Comparison of ENCODE assay signal across 17 cellular contexts in genomic region chr6:161440299-161440698, GRCh38.
A peak's percentile ranks its signal among the peaks of the same experiment; 100 is the strongest.
DNase-seq lines count a peak whose midpoint lies in the region; ATAC-seq, FAIRE-seq and TF ChIP-seq lines count a peak whose summit lies in the region.
"Had no signal": no experiment of that assay in that cellular context is flagged by ENCODE, and none has a peak within 500 bp of the region (broad histone marks: within the 10 kb centered on the region; RNA-seq: fewer than 3 reads in every experiment).

No MANE protein-coding gene starts in this region.

- H4K8ac ChIP-seq in trophoblast cell (ENCODE audit: low read depth, low read length) = no peak overlapping the region

- H3K79me1 ChIP-seq in trophoblast cell (ENCODE audit: low read length) = peaks cover 27% of the 10 kb centered on the region

- no peaks in the 10 kb centered on the region for H3K9me3 ChIP-seq in K562 (replicated peaks; ENCODE audit: control insufficient read depth, insufficient read depth, low read depth, low read length)
- no peaks in the 10 kb centered on the region for H3K9me3 ChIP-seq in endodermal cell (ENCODE audit: control insufficient read depth, low read length)
- no peaks in the 10 kb centered on the region for H3K9me3 ChIP-seq in trophoblast cell (ENCODE audit: insufficient read depth, low read depth, low read length)
- no peaks in the 10 kb centered on the region for H3K9me3 ChIP-seq in stomach
- H3K9me3 ChIP-seq in breast epithelium = no peaks in the 10 kb centered on the region
- H3K9me3 ChIP-seq: BLaER1 treated with 17β-estradiol and CSF1 and Interleukin-3, amounts not matched to agents 10 nM and 100 nM had no signal

- H3K9ac ChIP-seq in K562 (ENCODE audit: insufficient read depth in 1 of 2, low read depth in 2 of 2, low read length in 2 of 2) = no peak overlapping the region
- no peak overlapping the region for H3K9ac ChIP-seq in endodermal cell (ENCODE audit: extremely low read depth, low read length, poor library complexity, severe bottlenecking)
- H3K9ac ChIP-seq in trophoblast cell (ENCODE audit: low read length) = no peak overlapping the region
- H3K9ac ChIP-seq: BLaER1 treated with 17β-estradiol and CSF1 and Interleukin-3, amounts not matched to agents 10 nM and 100 nM had no signal

- no peaks in the 10 kb centered on the region for H4K20me1 ChIP-seq in K562 (replicated peaks; ENCODE audit: control insufficient read depth, insufficient read depth, low read length)
- H4K20me1 ChIP-seq: BLaER1 treated with 17β-estradiol and CSF1 and Interleukin-3, amounts not matched to agents 10 nM and 100 nM had no signal

- H3K79me2 ChIP-seq in K562 (ENCODE audit: control insufficient read depth, insufficient read depth, low read length) = no peaks in the 10 kb centered on the region
- peaks cover 1% of the 10 kb centered on the region for H3K79me2 ChIP-seq in trophoblast cell (ENCODE audit: control insufficient read depth, insufficient read depth, low read length, poor library complexity)

- TF ChIP-seq POLR2A in K562 (conservative IDR thresholded peaks at IDR 0.05) = no peak
- no peak for TF ChIP-seq POLR2A in stomach (IDR thresholded peaks at IDR 0.05)
- TF ChIP-seq POLR2A in breast epithelium (IDR thresholded peaks at IDR 0.05) = no peak

- DNase-seq in K562 (ENCODE audit: extremely low read depth in 1 of 4, low spot score in 3 of 4) (no peak), endodermal cell (peak; percentile 62), trophoblast cell (no peak), stomach (no peak), left ventricle myocardium superior (no peak), breast epithelium (ENCODE audit: low spot score in 2 of 2) (no peak)
- DNase-seq: 8988T; Calu3; CD8-positive, alpha-beta T cell; DMS79 treated with DMSO at 0.1 percent for 48 hours; GF-D8; HCEC 1CT; IMR-90 had no signal

- H3K36me3 ChIP-seq in K562 (ENCODE audit: control insufficient read depth, insufficient read depth, low read length) (no peaks in the 10 kb centered on the region), endodermal cell (ENCODE audit: control insufficient read depth, insufficient read depth, low read length) (no peaks in the 10 kb centered on the region), trophoblast cell (ENCODE audit: control insufficient read depth in 1 of 2, insufficient read depth in 2 of 2, low read length in 2 of 2) (no peaks in the 10 kb centered on the region), stomach (no peaks in the 10 kb centered on the region), breast epithelium (no peaks in the 10 kb centered on the region)
- H3K36me3 ChIP-seq: BLaER1 treated with 17β-estradiol and CSF1 and Interleukin-3, amounts not matched to agents 10 nM and 100 nM had no signal

- no peak overlapping the region for H3K23ac ChIP-seq in trophoblast cell (ENCODE audit: low read length)

- H3K4me3 Mint-ChIP-seq in endodermal cell (no peak overlapping the region), nephron (no peak overlapping the region)
- H3K4me3 Mint-ChIP-seq: B cell; CD8-positive, alpha-beta T cell had no signal

- no peak overlapping the region for H2BK5ac ChIP-seq in trophoblast cell (ENCODE audit: low read depth, low read length, poor library complexity)

- no peak for TF ChIP-seq EP300 in K562 (IDR thresholded peaks at IDR 0.05; ENCODE audit: low read length)
- no peak for TF ChIP-seq EP300 in stomach (IDR thresholded peaks at IDR 0.05)

- no peak overlapping the region for H2AFZ ChIP-seq in K562 (ENCODE audit: low read depth, low read length)
- H2AFZ ChIP-seq in trophoblast cell (ENCODE audit: insufficient read depth, low read length, poor library complexity) = no peak overlapping the region

- H3K14ac ChIP-seq in trophoblast cell (ENCODE audit: low read length) = no peak overlapping the region

- H3K27me3 ChIP-seq in K562 (ENCODE audit: control insufficient read depth in 2 of 2, insufficient read depth in 2 of 2, low read length in 2 of 2) (peaks cover 57 to 68% of the 10 kb centered on the region in 2 experiments), endodermal cell (ENCODE audit: control insufficient read depth, insufficient read depth, low read length, poor library complexity, severe bottlenecking) (no peaks in the 10 kb centered on the region), trophoblast cell (ENCODE audit: insufficient read depth, low read length) (no peaks in the 10 kb centered on the region), stomach (no peaks in the 10 kb centered on the region), breast epithelium (no peaks in the 10 kb centered on the region)
- H3K27me3 ChIP-seq: BLaER1 treated with 17β-estradiol and CSF1 and Interleukin-3, amounts not matched to agents 10 nM and 100 nM had no signal

- no peaks in the 10 kb centered on the region for H3K36me3 Mint-ChIP-seq in endodermal cell (ENCODE audit: low read depth)
- H3K36me3 Mint-ChIP-seq in nephron (ENCODE audit: low read depth) = no peaks in the 10 kb centered on the region
- H3K36me3 Mint-ChIP-seq: CD8-positive, alpha-beta T cell had no signal

- POLR2A ChIA-PET in K562 (lab: Yijun Ruan, JAX) = interaction anchor here (0.8 to 1.6 kb wide), 3 partner anchors 11 to 42 kb away, joined by 3 to 5 read pairs (median 3); no protein-coding TSS in a partner anchor

- H4K12ac ChIP-seq in trophoblast cell (ENCODE audit: low read depth, low read length) = no peak overlapping the region

- BruUV-seq in K562 (replicated peaks; lab: Mats Ljungman, UMichigan) = no TSS peak

- peaks cover 4 to 7% of the 10 kb centered on the region in 2 experiments for H3K4me1 ChIP-seq in K562 (replicated peaks in 1 of 2; ENCODE audit: control insufficient read depth in 2 of 2, insufficient read depth in 2 of 2, low read length in 2 of 2)
- no peaks in the 10 kb centered on the region for H3K4me1 ChIP-seq in endodermal cell (ENCODE audit: control insufficient read depth, insufficient read depth, low read length)
- H3K4me1 ChIP-seq in trophoblast cell (ENCODE audit: control insufficient read depth in 1 of 2, insufficient read depth in 2 of 2, low read length in 2 of 2) = peaks cover 11 to 17% of the 10 kb centered on the region in 2 experiments
- peaks cover 2 to 18% (median 4%) of the 10 kb centered on the region in 4 donors for H3K4me1 ChIP-seq in stomach
- peaks cover 0 to 3% of the 10 kb centered on the region in 2 donors for H3K4me1 ChIP-seq in breast epithelium
- H3K4me1 ChIP-seq: BLaER1 treated with 17β-estradiol and CSF1 and Interleukin-3, amounts not matched to agents 10 nM and 100 nM had no signal

- H2BK12ac ChIP-seq in trophoblast cell (ENCODE audit: low read length) = peak overlapping the region; percentile 18

- peak overlapping the region; percentile 31 for H2BK120ac ChIP-seq in trophoblast cell (ENCODE audit: insufficient read depth, low read length, poor library complexity)

- no peak for TF ChIP-seq RAD21 in K562 (CRISPR knock-in tag; conservative IDR thresholded peaks at IDR 0.05 in 1 of 2, IDR thresholded peaks at IDR 0.05 in 1 of 2)

- H3K9me3 Mint-ChIP-seq in endodermal cell (no peaks in the 10 kb centered on the region), nephron (no peaks in the 10 kb centered on the region)
- H3K9me3 Mint-ChIP-seq: CD8-positive, alpha-beta T cell had no signal

- peak overlapping the region; percentile 7 for H4K91ac ChIP-seq in trophoblast cell (ENCODE audit: low read depth, low read length)

- ATAC-seq in K562 = no peak
- ATAC-seq in left ventricle myocardium superior = no peak
- ATAC-seq: CD8-positive, alpha-beta T cell had no signal

- H3K4ac ChIP-seq in trophoblast cell (ENCODE audit: low read depth, low read length) = no peak overlapping the region

- H3K27ac ChIP-seq in K562 (ENCODE audit: extremely low read depth, low read depth, low read length) (no peak overlapping the region), endodermal cell (ENCODE audit: low read depth, low read length) (no peak overlapping the region), trophoblast cell (ENCODE audit: low read depth, low read length) (no peak overlapping the region), stomach (no peak overlapping the region), breast epithelium (no peak overlapping the region)
- H3K27ac ChIP-seq: BLaER1 treated with 17β-estradiol and CSF1 and Interleukin-3, amounts not matched to agents 10 nM and 100 nM had no signal

- no peak overlapping the region for H2AK5ac ChIP-seq in trophoblast cell (ENCODE audit: low read length)

- H3K27me3 Mint-ChIP-seq in endodermal cell (ENCODE audit: insufficient read depth) = peaks cover 29% of the 10 kb centered on the region
- peaks cover 3% of the 10 kb centered on the region for H3K27me3 Mint-ChIP-seq in nephron (ENCODE audit: low read depth)
- H3K27me3 Mint-ChIP-seq: B cell had no signal

- in situ Hi-C loops in K562 (cut with MboI) = no loop called here

- H3K4me1 Mint-ChIP-seq in endodermal cell (peaks cover 21% of the 10 kb centered on the region), nephron (peaks cover 43% of the 10 kb centered on the region)
- H3K4me1 Mint-ChIP-seq: B cell had no signal

- no peaks in the 10 kb centered on the region for H3K9me1 ChIP-seq in K562 (ENCODE audit: control insufficient read depth, insufficient read depth, low read length)

- no peak overlapping the region for H3K18ac ChIP-seq in trophoblast cell (ENCODE audit: low read length)

- CTCF ChIA-PET in K562 (lab: Yijun Ruan, JAX; ENCODE audit: low intra/inter-chr PET ratio) = no interaction called here

- intact Hi-C loops in K562 (cut with micrococcal nuclease) (no loop called here), stomach (cut with DNase I; ENCODE audit: low total_unique reads) (no loop called here), left ventricle myocardium superior (cut with micrococcal nuclease) (no loop called here), breast epithelium (cut with DNase I; ENCODE audit: low total_unique reads) (no loop called here)

- no peak for FAIRE-seq in K562 (lab: Jason Lieb, UNC)
- FAIRE-seq: HTR-8/SVneo had no signal

- TF ChIP-seq CTCF in K562 (IDR thresholded peaks at IDR 0.05 in 2 of 3, conservative IDR thresholded peaks at IDR 0.05 in 1 of 3; ENCODE audit: insufficient read depth in 2 of 3, low read depth in 1 of 3, low read length in 3 of 3) = no peak
- peak; percentile 48 for TF ChIP-seq CTCF in endodermal cell (conservative IDR thresholded peaks at IDR 0.05)
- TF ChIP-seq CTCF in nephron (IDR thresholded peaks at IDR 0.05; ENCODE audit: unreplicated experiment in 3 of 3) = no peak
- no peak for TF ChIP-seq CTCF in stomach (IDR thresholded peaks at IDR 0.05)
- no peak for TF ChIP-seq CTCF in breast epithelium (IDR thresholded peaks at IDR 0.05)

- H3K4me3 ChIP-seq in K562 (no peak overlapping the region), endodermal cell (ENCODE audit: low read length) (no peak overlapping the region), trophoblast cell (ENCODE audit: low read depth, low read length) (no peak overlapping the region), stomach (no peak overlapping the region), breast epithelium (no peak overlapping the region)
- H3K4me3 ChIP-seq: BLaER1 treated with 17β-estradiol and CSF1 and Interleukin-3, amounts not matched to agents 10 nM and 100 nM had no signal

- no peak overlapping the region for H3K4me2 ChIP-seq in K562 (ENCODE audit: insufficient read depth, low read length)
- no peak overlapping the region for H3K4me2 ChIP-seq in trophoblast cell (ENCODE audit: low read length)
- H3K4me2 ChIP-seq: BLaER1 treated with 17β-estradiol and CSF1 and Interleukin-3, amounts not matched to agents 10 nM and 100 nM had no signal

- no peak overlapping the region for H3K27ac Mint-ChIP-seq in endodermal cell
- H3K27ac Mint-ChIP-seq in nephron = peak overlapping the region in 2 of 3 experiments; percentile 19 to 29
- H3K27ac Mint-ChIP-seq: B cell; CD8-positive, alpha-beta T cell had no signal

- WGBS in K562 (ENCODE audit: insufficient coverage, low coverage, missing lambda C conversion rate) = 2% methylated on average over 4 of the region's 4 CpGs
- 78% methylated on average over 4 of the region's 4 CpGs; no CpG with 5 or more reads in 1 of the 2 experiments for WGBS in endodermal cell (ENCODE audit: insufficient coverage in 1 of 2, insufficient read length in 1 of 2), 2 experiments
- WGBS in trophoblast cell (ENCODE audit: extremely low coverage, insufficient coverage, insufficient read length) = no CpG with 5 or more reads among the region's 4 CpGs
- 78 to 96% (median 82%) methylated on average over 4 of the region's 4 CpGs for WGBS in stomach, 5 donors
